ENCODE assay signal across 19 cellular contexts in the genomic region with DNA sequence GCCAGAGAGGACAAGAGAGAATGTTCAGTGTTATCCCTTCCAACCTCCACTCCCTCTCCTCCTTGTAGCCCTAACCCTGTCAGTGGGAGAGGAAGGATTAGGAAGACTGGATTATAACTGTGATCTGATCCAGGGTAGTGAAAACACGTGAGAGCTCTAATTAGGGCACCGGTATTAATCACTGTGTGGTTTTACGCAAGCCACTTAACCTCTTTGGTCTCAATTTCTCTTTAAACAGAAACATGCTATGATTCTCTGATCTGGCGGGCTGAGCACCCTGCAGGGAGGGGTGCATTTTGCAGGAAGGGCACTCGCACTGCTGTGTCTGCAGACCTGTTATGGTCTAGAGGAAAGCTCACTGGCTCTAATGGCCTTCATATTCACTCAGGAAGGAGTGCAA. TPM values are rescaled to one million over a fixed set of nuclear protein-coding genes. Genes with fewer than 3 reads are reported as not detected.
A peak's percentile ranks its signal among the peaks of the same experiment; 100 is the strongest.
DNase-seq lines count a peak whose midpoint lies in the region; ATAC-seq, FAIRE-seq and TF ChIP-seq lines count a peak whose summit lies in the region.
"Had no signal": no experiment of that assay in that cellular context is flagged by ENCODE, and none has a peak within 500 bp of the region (broad histone marks: within the 10 kb centered on the region; RNA-seq: fewer than 3 reads in every experiment).

No MANE protein-coding gene starts in this region.

- no peaks in the 10 kb centered on the region for H3K4me1 ChIP-seq in kidney (ENCODE audit: control insufficient read depth in 1 of 2, insufficient read depth in 1 of 2, low read depth in 1 of 2, low read length in 2 of 2)
- peaks cover 0 to 7% of the 10 kb centered on the region in 2 donors for H3K4me1 ChIP-seq in uterus
- H3K4me1 ChIP-seq: parathyroid adenoma had no signal

- TF ChIP-seq CTCF in WERI-Rb-1 (IDR thresholded peaks at IDR 0.05; ENCODE audit: low read depth, low read length): no peak
- TF ChIP-seq CTCF in kidney (IDR thresholded peaks at IDR 0.05; ENCODE audit: borderline replicate concordance, extremely low read depth, insufficient read depth): no peak
- no peak for TF ChIP-seq CTCF in uterus (IDR thresholded peaks at IDR 0.05)

- POLR2A ChIA-PET in activated naive CD8-positive, alpha-beta T cell treated with anti-CD3 and anti-CD28 coated beads, Interleukin-2, amount 10 ng/mL, durations not matched to agents 7 days and 5 days (lab: Charles Lee): no interaction called here

- peaks cover 22% of the 10 kb centered on the region for H3K4me1 Mint-ChIP-seq in activated naive CD8-positive, alpha-beta T cell treated with anti-CD3 and anti-CD28 coated beads, Interleukin-2, amount 10 ng/mL, durations not matched to agents 7 days and 5 days
- H3K4me1 Mint-ChIP-seq in activated naive CD8-positive, alpha-beta T cell treated with anti-CD3 and anti-CD28 coated beads for 36 hours: peaks cover 17% of the 10 kb centered on the region

- H3K4me3 Mint-ChIP-seq in activated naive CD8-positive, alpha-beta T cell treated with anti-CD3 and anti-CD28 coated beads, Interleukin-2, amount 10 ng/mL, durations not matched to agents 7 days and 5 days: no peak overlapping the region
- H3K4me3 Mint-ChIP-seq in activated naive CD8-positive, alpha-beta T cell treated with anti-CD3 and anti-CD28 coated beads for 36 hours: no peak overlapping the region

- DNase-seq in activated naive CD8-positive, alpha-beta T cell treated with anti-CD3 and anti-CD28 coated beads, Interleukin-2, amount 10 ng/mL, durations not matched to agents 7 days and 5 days: no peak
- no peak for DNase-seq in activated naive CD8-positive, alpha-beta T cell treated with anti-CD3 and anti-CD28 coated beads for 36 hours
- DNase-seq in WERI-Rb-1 (peak; percentile 32), kidney (peak; percentile 23), uterus (peak in 1 of 2 donors; percentile 13), SW 1271 (lab: John Stamatoyannopoulos, UW) (no peak)
- DNase-seq: activated T-cell treated with anti-CD3 and anti-CD28 coated beads, Interleukin-2, amount 50 U/mL, for 48 hours; adrenal gland; foreskin fibroblast; NCI-H1436 treated with DMSO at 0.1 percent for 48 hours; NCI-H446; SJCRH30; stimulated activated naive CD4-positive, alpha-beta T cell treated with Interleukin-2 at 50 U/mL for 16 hours; T-helper 9 cell had no signal

- peak overlapping the region; percentile 69 for H3K27ac Mint-ChIP-seq in activated naive CD8-positive, alpha-beta T cell treated with anti-CD3 and anti-CD28 coated beads, Interleukin-2, amount 10 ng/mL, durations not matched to agents 7 days and 5 days
- H3K27ac Mint-ChIP-seq in activated naive CD8-positive, alpha-beta T cell treated with anti-CD3 and anti-CD28 coated beads for 36 hours: no peak overlapping the region

- H3K27me3 Mint-ChIP-seq in activated naive CD8-positive, alpha-beta T cell treated with anti-CD3 and anti-CD28 coated beads, Interleukin-2, amount 10 ng/mL, durations not matched to agents 7 days and 5 days: no peaks in the 10 kb centered on the region
- H3K27me3 Mint-ChIP-seq in activated naive CD8-positive, alpha-beta T cell treated with anti-CD3 and anti-CD28 coated beads for 36 hours: no peaks in the 10 kb centered on the region

- H3K9ac ChIP-seq in kidney (ENCODE audit: low read length in 2 of 2): no peak overlapping the region
- H3K9ac ChIP-seq: parathyroid adenoma had no signal

- no peak for ATAC-seq in activated naive CD8-positive, alpha-beta T cell treated with anti-CD3 and anti-CD28 coated beads, Interleukin-2, amount 10 ng/mL, durations not matched to agents 7 days and 5 days (ENCODE audit: low read depth)
- ATAC-seq in GM18511 (IDR thresholded peaks at IDR 0.05; ENCODE audit: unreplicated experiment) (no peak), HG03139 (IDR thresholded peaks at IDR 0.05; ENCODE audit: unreplicated experiment) (no peak)
- ATAC-seq: left lobe of liver had no signal

- no peaks in the 10 kb centered on the region for H3K9me3 ChIP-seq in WERI-Rb-1 (ENCODE audit: severe bottlenecking)
- H3K9me3 ChIP-seq in kidney (ENCODE audit: control insufficient read depth in 1 of 2, low read length in 2 of 2): no peaks in the 10 kb centered on the region
- H3K9me3 ChIP-seq in uterus: no peaks in the 10 kb centered on the region
- H3K9me3 ChIP-seq: adrenal gland, SJCRH30 had no signal

- FAIRE-seq in kidney (lab: Jason Lieb, UNC): no peak

- no peak for TF ChIP-seq POLR2A in uterus (IDR thresholded peaks at IDR 0.05)

- intact Hi-C loops in kidney (cut with DNase I): no loop called here
- intact Hi-C loops in uterus (cut with DNase I; ENCODE audit: low total_unique reads): no loop called here

- no peak overlapping the region for H3K4me3 ChIP-seq in WERI-Rb-1 (ENCODE audit: low read depth, low read length)
- no peak overlapping the region for H3K4me3 ChIP-seq in kidney (ENCODE audit: low read length in 2 of 2)
- no peak overlapping the region for H3K4me3 ChIP-seq in uterus
- H3K4me3 ChIP-seq: adrenal gland, SJCRH30 had no signal

- H3K36me3 ChIP-seq in WERI-Rb-1 (peaks cover 71% of the 10 kb centered on the region), kidney (ENCODE audit: control insufficient read depth in 1 of 2, insufficient read depth in 2 of 2, low read length in 2 of 2) (peaks cover 20 to 26% of the 10 kb centered on the region in 2 donors), uterus (no peaks in the 10 kb centered on the region)

- H3K36me3 Mint-ChIP-seq in activated naive CD8-positive, alpha-beta T cell treated with anti-CD3 and anti-CD28 coated beads, Interleukin-2, amount 10 ng/mL, durations not matched to agents 7 days and 5 days: peaks cover 10% of the 10 kb centered on the region
- H3K36me3 Mint-ChIP-seq in activated naive CD8-positive, alpha-beta T cell treated with anti-CD3 and anti-CD28 coated beads for 36 hours: peaks cover 49% of the 10 kb centered on the region

- no peak overlapping the region for H3K27ac ChIP-seq in WERI-Rb-1
- no peak overlapping the region for H3K27ac ChIP-seq in kidney (ENCODE audit: low read depth in 2 of 2, low read length in 2 of 2)
- peak overlapping the region; percentile 52 to 60 for H3K27ac ChIP-seq in uterus
- H3K27ac ChIP-seq: adrenal gland, HL-60, parathyroid adenoma, SJCRH30 had no signal

- H3K27me3 ChIP-seq in WERI-Rb-1 (ENCODE audit: insufficient read depth, low read depth, severe bottlenecking): no peaks in the 10 kb centered on the region
- H3K27me3 ChIP-seq in uterus: no peaks in the 10 kb centered on the region
- H3K27me3 ChIP-seq: adrenal gland, SJCRH30 had no signal

- no peaks in the 10 kb centered on the region for H3K9me3 Mint-ChIP-seq in activated naive CD8-positive, alpha-beta T cell treated with anti-CD3 and anti-CD28 coated beads, Interleukin-2, amount 10 ng/mL, durations not matched to agents 7 days and 5 days
- no peaks in the 10 kb centered on the region for H3K9me3 Mint-ChIP-seq in activated naive CD8-positive, alpha-beta T cell treated with anti-CD3 and anti-CD28 coated beads for 36 hours

RNA-seq across cellular contexts. Expression of gene RPL27A, which starts 11.5 kb away (rescaled TPM):
- 1,000 to 10,000 TPM in 1 of 2 experiments, 100 to 1,000 TPM in 1; 981 to 1,044 TPM for total RNA-seq in activated naive CD8-positive, alpha-beta T cell treated with anti-CD3 and anti-CD28 coated beads, Interleukin-2, amount 10 ng/mL, durations not matched to agents 7 days and 5 days
- total RNA-seq in activated naive CD8-positive, alpha-beta T cell treated with anti-CD3 and anti-CD28 coated beads for 36 hours: 1,000 to 10,000 TPM; 1,128 to 1,154 TPM
- total RNA-seq in kidney (664 TPM), uterus (1,000 to 10,000 TPM in 2 of 4 donors, 100 to 1,000 TPM in 2; 505 to 3,151 (median 1,895) TPM)
- 2,260 TPM for polyA plus RNA-seq in kidney (ENCODE audit: insufficient read depth, low read depth, low replicate concordance)

RNA-seq across cellular contexts. Expression of gene TRIM66, which starts 11.7 kb away (rescaled TPM):
- total RNA-seq in activated naive CD8-positive, alpha-beta T cell treated with anti-CD3 and anti-CD28 coated beads, Interleukin-2, amount 10 ng/mL, durations not matched to agents 7 days and 5 days: 10 to 100 TPM; 35.3 to 35.8 TPM
- total RNA-seq in activated naive CD8-positive, alpha-beta T cell treated with anti-CD3 and anti-CD28 coated beads for 36 hours: 10 to 100 TPM; 22.2 to 23.0 TPM
- 25.7 TPM for total RNA-seq in kidney
- 1.4 TPM for polyA plus RNA-seq in kidney (ENCODE audit: insufficient read depth, low read depth, low replicate concordance)
- 10 to 100 TPM in 2 of 4 donors, 1 to 10 TPM in 2; 7.4 to 18.2 (median 10.5) TPM for total RNA-seq in uterus

Comparison
In these comparisons a context has a peak if more than half of its experiments do, and no peak if none do; other contexts are left out.
1. DNase-seq: peak in WERI-Rb-1 (single experiment) and kidney (single experiment); none in activated naive CD8-positive, alpha-beta T cell treated with anti-CD3 and anti-CD28 coated beads, Interleukin-2, amount 10 ng/mL, durations not matched to agents 7 days and 5 days (single experiment), activated naive CD8-positive, alpha-beta T cell treated with anti-CD3 and anti-CD28 coated beads for 36 hours (single experiment) and SW 1271 (0 of 2).
2. H3K27ac ChIP-seq: peak in uterus (2 of 2); none in WERI-Rb-1 (single experiment) and kidney (0 of 2).